18 cellular contexts compared by ENCODE assay signal in the genomic region with DNA sequence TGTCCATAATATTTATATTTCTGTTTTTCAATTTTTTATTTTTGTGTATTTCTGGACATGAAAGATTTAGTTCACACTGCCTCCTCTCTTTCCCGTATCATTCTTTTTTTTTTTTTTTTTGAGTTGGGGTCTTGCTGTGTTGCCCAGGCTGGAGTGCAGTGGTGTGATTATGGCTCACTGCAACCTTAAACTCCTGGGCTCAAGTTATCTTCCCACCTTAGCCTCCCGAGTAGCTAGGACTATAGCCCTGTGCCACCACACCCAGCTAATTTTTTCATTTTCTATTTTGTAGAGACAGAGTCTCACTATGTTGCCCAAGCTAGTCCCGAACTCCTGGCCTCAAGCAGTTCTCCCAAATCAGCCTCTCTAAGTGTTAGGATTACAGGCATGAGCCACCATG. TPM values are rescaled to one million over a fixed set of nuclear protein-coding genes. Genes with fewer than 3 reads are reported as not detected.
DNase-seq lines count a peak whose midpoint lies in the region; ATAC-seq, FAIRE-seq and TF ChIP-seq lines count a peak whose summit lies in the region.
"Had no signal": no experiment of that assay in that cellular context is flagged by ENCODE, and none has a peak within 500 bp of the region (broad histone marks: within the 10 kb centered on the region; RNA-seq: fewer than 3 reads in every experiment).

No MANE protein-coding gene starts in this region.

- H3K27me3 Mint-ChIP-seq in MCF 10A (ENCODE audit: insufficient read depth, unreplicated experiment), result no peaks in the 10 kb centered on the region
- H3K27me3 Mint-ChIP-seq: B cell; CD8-positive, alpha-beta memory T cell had no signal

- H3K27ac Mint-ChIP-seq in MCF 10A (ENCODE audit: low read depth, unreplicated experiment), result peak overlapping the region; percentile 78
- H3K27ac Mint-ChIP-seq: B cell had no signal

- H3K9ac ChIP-seq in mammary epithelial cell (ENCODE audit: insufficient read depth, low read length), result no peak overlapping the region
- no peak overlapping the region for H3K9ac ChIP-seq in K562 (ENCODE audit: insufficient read depth in 1 of 2, low read depth in 2 of 2, low read length in 2 of 2)
- H3K9ac ChIP-seq: BLaER1 treated with 17β-estradiol and CSF1 and Interleukin-3, amounts not matched to agents 10 nM and 100 nM had no signal

- in situ Hi-C loops in mammary epithelial cell (cut with MboI; ENCODE audit: low sequenced_read_pairs in 2 of 2), result no loop called here
- in situ Hi-C loops in K562 (cut with MboI), result no loop called here

- no peak overlapping the region for H2AFZ ChIP-seq in mammary epithelial cell (ENCODE audit: low read depth, low read length)
- H2AFZ ChIP-seq in K562 (ENCODE audit: low read depth, low read length), result no peak overlapping the region

- no peak for ATAC-seq in K562
- ATAC-seq: GM12878 had no signal

- no peaks in the 10 kb centered on the region for H3K9me3 Mint-ChIP-seq in MCF 10A (ENCODE audit: unreplicated experiment)
- H3K9me3 Mint-ChIP-seq: CD8-positive, alpha-beta memory T cell; H9 had no signal

- H3K27me3 ChIP-seq in mammary epithelial cell (ENCODE audit: insufficient read depth, low read length), result no peaks in the 10 kb centered on the region
- H3K27me3 ChIP-seq in K562 (ENCODE audit: control insufficient read depth in 2 of 2, insufficient read depth in 2 of 2, low read length in 2 of 2), result no peaks in the 10 kb centered on the region
- H3K27me3 ChIP-seq: BLaER1 treated with 17β-estradiol and CSF1 and Interleukin-3, amounts not matched to agents 10 nM and 100 nM had no signal

- H3K9me3 ChIP-seq in mammary epithelial cell (replicated peaks; ENCODE audit: insufficient read depth, low read length) (no peaks in the 10 kb centered on the region), HEK293 (ENCODE audit: control insufficient read depth, insufficient read depth, low read depth, low read length) (no peaks in the 10 kb centered on the region), K562 (replicated peaks; ENCODE audit: control insufficient read depth, insufficient read depth, low read depth, low read length) (no peaks in the 10 kb centered on the region)
- H3K9me3 ChIP-seq: BLaER1 treated with 17β-estradiol and CSF1 and Interleukin-3, amounts not matched to agents 10 nM and 100 nM had no signal

- peaks cover 30% of the 10 kb centered on the region for H3K36me3 ChIP-seq in mammary epithelial cell (ENCODE audit: insufficient read depth, low read length)
- H3K36me3 ChIP-seq in HEK293 (ENCODE audit: control insufficient read depth in 2 of 2, insufficient read depth in 1 of 2, low read length in 2 of 2), result peaks cover 8 to 51% of the 10 kb centered on the region in 2 experiments
- peaks cover 45% of the 10 kb centered on the region; the same call in 2 of the 3 replicates for H3K36me3 ChIP-seq in K562 (ENCODE audit: control insufficient read depth, insufficient read depth, low read length)

- H3K4me1 Mint-ChIP-seq in MCF 10A (ENCODE audit: insufficient read depth, unreplicated experiment), result peaks cover 7% of the 10 kb centered on the region
- H3K4me1 Mint-ChIP-seq: H9 had no signal

- TF ChIP-seq CTCF in MCF 10A (IDR thresholded peaks at IDR 0.05; ENCODE audit: unreplicated experiment) (no peak), mammary epithelial cell (conservative IDR thresholded peaks at IDR 0.05 in 1 of 2, IDR thresholded peaks at IDR 0.05 in 1 of 2; ENCODE audit: extremely low read depth in 1 of 2, insufficient read depth in 1 of 2, low read depth in 1 of 2, low read length in 2 of 2) (no peak), HEK293 (tag by site-specific recombination; IDR thresholded peaks at IDR 0.05) (no peak), K562 (IDR thresholded peaks at IDR 0.05 in 2 of 3, conservative IDR thresholded peaks at IDR 0.05 in 1 of 3; ENCODE audit: insufficient read depth in 2 of 3, low read depth in 1 of 3, low read length in 3 of 3) (no peak)

- no peak overlapping the region for H3K4me3 Mint-ChIP-seq in MCF 10A (ENCODE audit: unreplicated experiment)
- H3K4me3 Mint-ChIP-seq: B cell, H9 had no signal

- intact Hi-C loops in MCF 10A (cut with micrococcal nuclease), result no loop called here
- intact Hi-C loops in mammary epithelial cell (cut with micrococcal nuclease), result no loop called here
- intact Hi-C loops in K562 (cut with micrococcal nuclease), result no loop called here

- H3K9me1 ChIP-seq in K562 (ENCODE audit: control insufficient read depth, insufficient read depth, low read length), result no peaks in the 10 kb centered on the region

- 98% methylated on average over 3 of the region's 3 CpGs for WGBS in mammary epithelial cell (ENCODE audit: low coverage, missing lambda C conversion rate)
- 98% methylated on average over 3 of the region's 3 CpGs for WGBS in K562 (ENCODE audit: insufficient coverage, low coverage, missing lambda C conversion rate)

- no peak overlapping the region for H3K4me2 ChIP-seq in mammary epithelial cell (ENCODE audit: insufficient read depth, low read depth, low read length)
- no peak overlapping the region for H3K4me2 ChIP-seq in K562 (ENCODE audit: insufficient read depth, low read length)
- H3K4me2 ChIP-seq: BLaER1 treated with 17β-estradiol and CSF1 and Interleukin-3, amounts not matched to agents 10 nM and 100 nM had no signal

- no peak for DNase-seq in MCF 10A (ENCODE audit: unreplicated experiment)
- no peak for DNase-seq in mammary epithelial cell
- DNase-seq in K562 (ENCODE audit: extremely low read depth in 1 of 4, low spot score in 3 of 4), result no peak
- no peak for DNase-seq in anterior cingulate cortex (lab: John Stamatoyannopoulos, UW)
- no peak for DNase-seq in NCI-H510A treated with DMSO at 0.1 percent for 48 hours (lab: John Stamatoyannopoulos, UW)
- DNase-seq: CD8-positive, alpha-beta memory T cell; COR-L47; DMS 273 treated with DMSO at 0.1 percent for 48 hours; DMS53; DND-41; EL; H9 had no signal

- no TSS peak for BruUV-seq in MCF 10A (replicated peaks; lab: Mats Ljungman, UMichigan)
- BruUV-seq in mammary epithelial cell (replicated peaks; lab: Mats Ljungman, UMichigan), result no TSS peak
- no TSS peak for BruUV-seq in K562 (replicated peaks; lab: Mats Ljungman, UMichigan)

- no peak for TF ChIP-seq EP300 in K562 (IDR thresholded peaks at IDR 0.05; ENCODE audit: low read length)

- FAIRE-seq in K562 (lab: Jason Lieb, UNC), result no peak
- FAIRE-seq: GM12878, H1 had no signal

- POLR2A ChIA-PET in MCF 10A (lab: Yijun Ruan, JAX) (interaction anchor here (0.6 to 1.2 kb wide), 3 partner anchors 13 to 94 kb away, joined by 3 read pairs; no protein-coding TSS in a partner anchor), HEK293 (lab: Yijun Ruan, JAX) (no interaction called here), K562 (lab: Yijun Ruan, JAX) (interaction anchor here (0.6 kb wide), 1 partner anchor 10 kb away, joined by 4 read pairs; no protein-coding TSS in a partner anchor)

- H3K79me2 ChIP-seq in mammary epithelial cell (ENCODE audit: insufficient read depth, low read length) (no peaks in the 10 kb centered on the region), K562 (ENCODE audit: control insufficient read depth, insufficient read depth, low read length) (no peaks in the 10 kb centered on the region)

- H3K27ac ChIP-seq in mammary epithelial cell (ENCODE audit: insufficient read depth, low read depth, low read length) (no peak overlapping the region), HEK293 (ENCODE audit: extremely low read depth, low read depth, low read length) (no peak overlapping the region), K562 (ENCODE audit: extremely low read depth, low read depth, low read length) (no peak overlapping the region)
- H3K27ac ChIP-seq: BLaER1 treated with 17β-estradiol and CSF1 and Interleukin-3, amounts not matched to agents 10 nM and 100 nM; HL-60 had no signal

- no peak for TF ChIP-seq POLR2A in K562 (conservative IDR thresholded peaks at IDR 0.05)

- dilution Hi-C loops in mammary epithelial cell (cut with HindIII; ENCODE audit: low sequenced_read_pairs), result no loop called here

- no peak for TF ChIP-seq RAD21 in K562 (CRISPR knock-in tag; conservative IDR thresholded peaks at IDR 0.05 in 1 of 2, IDR thresholded peaks at IDR 0.05 in 1 of 2)

- H3K36me3 Mint-ChIP-seq in MCF 10A (ENCODE audit: insufficient read depth, unreplicated experiment), result peaks cover 68% of the 10 kb centered on the region

- H3K4me3 ChIP-seq in mammary epithelial cell (replicated peaks in 1 of 3; ENCODE audit: insufficient read depth in 1 of 3, low read depth in 2 of 3, low read length in 3 of 3) (no peak overlapping the region), HEK293 (ENCODE audit: low read depth, low read length) (no peak overlapping the region), K562 (no peak overlapping the region)
- H3K4me3 ChIP-seq: BLaER1 treated with 17β-estradiol and CSF1 and Interleukin-3, amounts not matched to agents 10 nM and 100 nM; GM12878 had no signal

- CTCF ChIA-PET in MCF 10A (lab: Yijun Ruan, JAX), result interaction anchor here (0.5 to 0.9 kb wide), 2 partner anchors 18 to 260 kb away, joined by 3 read pairs; no protein-coding TSS in a partner anchor
- CTCF ChIA-PET in mammary epithelial cell (lab: Charles Lee; ENCODE audit: low non-redundant PET), result interaction anchor here (1.0 kb wide), 1 partner anchor 449 kb away, joined by 4 read pairs; no protein-coding TSS in a partner anchor
- CTCF ChIA-PET in HEK293 (lab: Yijun Ruan, JAX), result no interaction called here
- CTCF ChIA-PET in K562 (lab: Yijun Ruan, JAX; ENCODE audit: low intra/inter-chr PET ratio), result no interaction called here

- H3K4me1 ChIP-seq in mammary epithelial cell (ENCODE audit: insufficient read depth, low read length), result no peaks in the 10 kb centered on the region
- no peaks in the 10 kb centered on the region for H3K4me1 ChIP-seq in HEK293 (ENCODE audit: control insufficient read depth, insufficient read depth, low read length)
- H3K4me1 ChIP-seq in K562 (replicated peaks in 1 of 2; ENCODE audit: control insufficient read depth in 2 of 2, insufficient read depth in 2 of 2, low read length in 2 of 2), result no peaks in the 10 kb centered on the region

- no peaks in the 10 kb centered on the region for H4K20me1 ChIP-seq in mammary epithelial cell (ENCODE audit: insufficient read depth, low read length)
- no peaks in the 10 kb centered on the region for H4K20me1 ChIP-seq in K562 (replicated peaks; ENCODE audit: control insufficient read depth, insufficient read depth, low read length)
- H4K20me1 ChIP-seq: BLaER1 treated with 17β-estradiol and CSF1 and Interleukin-3, amounts not matched to agents 10 nM and 100 nM had no signal

RNA-seq across cellular contexts. Expression of a gene that starts 53.6 kb away (rescaled TPM):
- 46.3 and 62.8 TPM in 2 replicates for total RNA-seq in MCF 10A (2022)
- 100 to 1,000 TPM in 1 of 2 donors, 10 to 100 TPM in 1; 62.7 to 122 TPM for total RNA-seq in mammary epithelial cell
- polyA plus RNA-seq in mammary epithelial cell, result 27.4 TPM
- 39.6 TPM for polyA minus RNA-seq in mammary epithelial cell
- 56.2 and 139 TPM in 2 replicates for total RNA-seq in K562 (2011; cell fraction: chromatin; rRNA removed; ENCODE audit: low replicate concordance)
- total RNA-seq in K562 (2011; cell fraction: nucleolus; rRNA removed), result 21.8 and 29.3 TPM in 2 replicates
- total RNA-seq in K562 (2011; cell fraction: nucleoplasm; rRNA removed), result 59.0 and 131 TPM in 2 replicates
- 23.2 and 27.8 TPM in 2 replicates for total RNA-seq in K562 (2014; rRNA removed)
- 43.2 and 49.7 TPM in 2 replicates for total RNA-seq in K562 (2014; rRNA removed; fragmentation: Illumina TruSeq; extraction: Trizol)
- 37.8 and 42.0 TPM in 2 replicates for total RNA-seq in K562 (2015; rRNA removed; fragmentation: Illumina TruSeq; extraction: Trizol)
- 23.6 and 33.2 TPM in 2 replicates for total RNA-seq in K562 (2021)
- polyA plus RNA-seq in K562 (2011; rRNA removed), result 27.8 and 40.0 TPM in 2 replicates
- polyA plus RNA-seq in K562 (2011; cell fraction: cytosol; rRNA removed), result 7.8 and 14.4 TPM in 2 replicates
- 7.4 and 10.1 TPM in 2 replicates for polyA plus RNA-seq in K562 (2011; cell fraction: nucleus; rRNA removed)
- polyA plus RNA-seq in K562 (2012), result 15.7 and 28.3 TPM in 2 replicates
- polyA plus RNA-seq in K562 (2014; fragmentation: Illumina TruSeq; extraction: Trizol), result 24.2 and 31.4 TPM in 2 replicates
- 10 to 100 TPM; 10.5 to 13.5 TPM for polyA plus RNA-seq in K562 (2014; fragmentation: Nextera tagmentation; extraction: Ambion mirVana)
- 20.4 and 22.7 TPM in 2 replicates for polyA plus RNA-seq in K562 (2014; rRNA removed)
- 79.3 and 84.4 TPM in 2 replicates for polyA minus RNA-seq in K562 (2011; rRNA and poly(A)+ RNA removed)
- 20.8 and 40.8 TPM in 2 replicates for polyA minus RNA-seq in K562 (2011; cell fraction: cytosol; rRNA and poly(A)+ RNA removed)
- polyA minus RNA-seq in K562 (2011; cell fraction: nucleus; rRNA and poly(A)+ RNA removed), result 20.7 and 26.1 TPM in 2 replicates

Comparison
In these comparisons a context has a peak if more than half of its experiments do, and no peak if none do; other contexts are left out.
1. CTCF ChIA-PET loops: an anchor here in MCF 10A (0.5 to 0.9 kb wide) and mammary epithelial cell (1.0 kb wide); none called in HEK293 and K562.